In the genomic region with DNA sequence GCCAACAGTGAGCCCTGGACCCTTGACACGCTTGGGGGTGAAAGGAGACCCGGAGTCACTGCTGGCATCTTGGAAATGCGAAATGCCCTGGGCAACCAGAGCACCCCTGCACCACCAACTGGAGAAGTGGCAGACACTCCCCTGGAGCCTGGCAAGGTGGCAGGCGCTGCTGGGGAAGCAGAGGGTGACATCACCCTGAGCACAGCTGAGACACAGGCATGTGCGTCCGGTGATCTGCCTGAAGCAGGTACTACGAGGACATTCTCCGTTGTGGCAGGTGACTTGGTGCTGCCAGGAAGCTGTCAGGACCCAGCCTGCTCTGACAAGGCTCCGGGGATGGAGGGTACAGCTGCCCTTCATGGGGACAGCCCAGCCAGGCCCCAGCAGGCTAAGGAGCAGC, we compare ENCODE assay signal across 2 cellular contexts.
TF ChIP-seq lines count a peak whose summit lies in the region.

No MANE protein-coding gene starts in this region.

TF ChIP-seq in A549, 52 proteins besides CTCF, POLR2A, EP300 and RAD21:
- TF ChIP-seq JUNB (IDR thresholded peaks at IDR 0.05) (no peak), NR3C1 (IDR thresholded peaks at IDR 0.05) (no peak), FOSB (CRISPR knock-in tag; IDR thresholded peaks at IDR 0.05) (no peak), JUN (IDR thresholded peaks at IDR 0.05) (no peak)

TF ChIP-seq in H1, 55 proteins besides CTCF, POLR2A, EP300 and RAD21:
- TF ChIP-seq CREB1 (IDR thresholded peaks at IDR 0.05) (no peak), RBBP5 (IDR thresholded peaks at IDR 0.05; ENCODE audit: borderline replicate concordance, low read depth, low read length) (no peak)
